In genomic region chr14:32950584-32950983, GRCh38 we compare ENCODE assay signal across 24 cellular contexts. TPM values are rescaled to one million over a fixed set of nuclear protein-coding genes. Genes with fewer than 3 reads are reported as not detected.
A peak's percentile ranks its signal among the peaks of the same experiment; 100 is the strongest.
DNase-seq lines count a peak whose midpoint lies in the region; ATAC-seq, FAIRE-seq and TF ChIP-seq lines count a peak whose summit lies in the region.
"Had no signal": no experiment of that assay in that cellular context is flagged by ENCODE, and none has a peak within 500 bp of the region (broad histone marks: within the 10 kb centered on the region; RNA-seq: fewer than 3 reads in every experiment).

No MANE protein-coding gene starts in this region.

- DNase-seq in A172 (ENCODE audit: low spot score) (peak; percentile 9), H54 (ENCODE audit: insufficient read length, low spot score) (no peak), amniotic epithelial cell (ENCODE audit: low read depth) (peak; percentile 29), fibroblast of pulmonary artery (ENCODE audit: low read depth) (peak; percentile 42), amygdala (lab: John Stamatoyannopoulos, UW) (no peak)
- DNase-seq in stimulated activated naive CD4-positive, alpha-beta T cell treated with Interleukin-2 at 50 U/mL for 16 hours (lab: John Stamatoyannopoulos, UW): no peak
- no peak for DNase-seq in stimulated activated CD4-positive, alpha-beta T cell treated with anti-CD3 and anti-CD28 coated beads, Interleukin-2, amount 100 ng/mL, for 24 hours
- DNase-seq: activated CD4-positive, alpha-beta memory T cell treated with anti-CD3 and anti-CD28 coated beads, Interleukin-2, amount 10 ng/mL, durations not matched to agents 7 days and 5 days; activated CD8-positive, alpha-beta memory T cell treated with anti-CD3 and anti-CD28 coated beads, Interleukin-2, amount 50 U/mL, for 4 hours; activated naive CD4-positive, alpha-beta T cell treated with Interleukin-2 at 50 U/mL for 16 hours; effector CD4-positive, alpha-beta T cell; left lung; NCI-H1092; NCI-H187; NCI-H526 treated with DMSO at 0.1 percent for 48 hours; ovary; SHP77; spleen had no signal

- no peak for TF ChIP-seq CTCF in fibroblast of pulmonary artery (IDR thresholded peaks at IDR 0.05; ENCODE audit: low read length, missing control alignments)

- TF ChIP-seq POLR2A in H54 (IDR thresholded peaks at IDR 0.05; ENCODE audit: low read depth, low read length): no peak

- no peak overlapping the region for H3K4me3 ChIP-seq in fibroblast of pulmonary artery (replicated peaks; ENCODE audit: low read depth, low read length)
- H3K4me3 ChIP-seq: breast epithelium, left lung, ovary, right atrium auricular region, spleen, tibial nerve had no signal

- no peak for ATAC-seq in HG03196 (IDR thresholded peaks at IDR 0.05; ENCODE audit: unreplicated experiment)
- ATAC-seq: left lung, Panc1 had no signal

- peak; percentile 89 for FAIRE-seq in H54 (lab: Jason Lieb, UNC)
- FAIRE-seq: GM12892 had no signal

RNA-seq across cellular contexts. Expression of gene NPAS3, which starts 11.9 kb away (rescaled TPM):
- 0.41 TPM in 2 replicates for total RNA-seq in A172 (2014; rRNA removed; shearing (Covaris generic))
- total RNA-seq: activated CD4-positive, alpha-beta memory T cell treated with anti-CD3 and anti-CD28 coated beads, Interleukin-2, amount 10 ng/mL, durations not matched to agents 7 days and 5 days had no signal

Comparison
In these comparisons a context has a peak if more than half of its experiments do, and no peak if none do; other contexts are left out.
1. DNase-seq: peak in A172 (single experiment), amniotic epithelial cell (single experiment) and fibroblast of pulmonary artery (single experiment); none in H54 (single experiment), amygdala (0 of 56), stimulated activated naive CD4-positive, alpha-beta T cell treated with Interleukin-2 at 50 U/mL for 16 hours (single experiment) and stimulated activated CD4-positive, alpha-beta T cell treated with anti-CD3 and anti-CD28 coated beads, Interleukin-2, amount 100 ng/mL, for 24 hours (0 of 2).